ENCODE assay signal across 8 cellular contexts in the genomic region with DNA sequence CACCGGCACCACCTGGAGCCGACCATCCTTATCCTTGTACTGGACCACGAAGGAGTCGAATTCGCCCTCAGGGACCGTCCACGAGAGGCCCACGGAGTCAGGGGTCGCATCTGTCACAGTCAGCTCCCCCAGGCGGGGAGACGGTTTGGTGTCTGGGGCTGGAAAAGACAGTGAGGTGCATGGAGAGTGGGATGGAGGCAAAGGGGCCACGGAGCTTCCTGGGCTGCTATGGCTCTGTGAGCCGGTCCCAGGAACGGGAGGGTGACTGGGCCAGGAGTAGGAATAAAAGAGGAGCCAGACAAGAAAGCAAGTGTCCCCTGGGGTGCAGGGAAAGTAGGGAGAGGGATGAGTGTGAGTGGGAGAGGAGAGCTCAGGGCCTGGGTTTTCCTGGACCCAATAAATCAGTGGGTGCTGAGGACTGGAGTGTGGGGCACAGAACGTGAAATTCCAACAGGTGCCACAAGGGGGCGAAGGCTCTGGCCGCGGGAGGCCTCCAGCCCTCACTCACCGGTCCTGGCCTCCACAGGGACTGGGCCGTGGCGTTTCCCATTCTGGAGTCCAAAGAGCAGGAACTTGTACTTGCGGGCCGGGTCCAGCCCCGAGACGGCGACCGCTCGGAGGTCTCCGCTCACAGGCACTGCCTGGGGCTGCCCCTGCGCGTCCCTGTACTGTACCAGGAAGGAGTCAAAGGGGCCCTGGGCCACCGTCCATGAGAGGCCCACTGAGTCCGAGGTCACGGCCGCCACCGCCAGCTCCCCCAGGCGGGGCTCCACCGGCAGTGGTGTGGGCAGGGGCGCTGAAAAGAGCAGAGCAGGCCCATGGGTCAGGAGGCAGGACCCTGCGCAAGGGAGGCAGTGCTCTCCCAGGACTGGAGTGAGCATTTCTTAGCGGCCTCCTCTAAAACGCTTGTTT. TPM values are rescaled to one million over a fixed set of nuclear protein-coding genes. Genes with fewer than 3 reads are reported as not detected.
DNase-seq lines count a peak whose midpoint lies in the region; ATAC-seq and TF ChIP-seq lines count a peak whose summit lies in the region.

No MANE protein-coding gene starts in this region.

- H3K9me3 ChIP-seq in mucosa of descending colon, result no peaks in the 10 kb centered on the region

- peaks cover 7% of the 10 kb centered on the region for H3K36me3 Mint-ChIP-seq in endothelial cell (ENCODE audit: low read depth, unreplicated experiment)

- DNase-seq in NCI-H82 (lab: John Stamatoyannopoulos, UW) (peak; percentile 76), NCI-H82 treated with DMSO at 0.1 percent for 48 hours (lab: John Stamatoyannopoulos, UW; ENCODE audit: unreplicated experiment) (no peak), NCI-H524 (lab: John Stamatoyannopoulos, UW) (peak; percentile 9 to 37), endothelial cell (ENCODE audit: low spot score) (peak; percentile 73), mucosa of descending colon (peak; percentile 68 to 84 (median 78))
- DNase-seq in activated CD8-positive, alpha-beta memory T cell treated with anti-CD3 and anti-CD28 coated beads for 4 hours (ENCODE audit: low read depth in 2 of 2), result peak; percentile 27 to 42
- DNase-seq in stimulated activated CD8-positive, alpha-beta memory T cell treated with anti-CD3 and anti-CD28 coated beads, Interleukin-4, amount 100 ng/mL, for 48 hours, result peak; percentile 89

- peak; percentile 86 for ATAC-seq in mucosa of descending colon
- ATAC-seq in GM19324 (IDR thresholded peaks at IDR 0.05; ENCODE audit: low FRiP score, unreplicated experiment), result no peak

- H3K4me1 Mint-ChIP-seq in endothelial cell (ENCODE audit: unreplicated experiment), result peaks cover 5% of the 10 kb centered on the region

- H3K9me3 Mint-ChIP-seq in endothelial cell (ENCODE audit: unreplicated experiment), result no peaks in the 10 kb centered on the region

- no peaks in the 10 kb centered on the region for H3K36me3 ChIP-seq in mucosa of descending colon (ENCODE audit: low read depth)

- H3K4me3 Mint-ChIP-seq in endothelial cell (ENCODE audit: unreplicated experiment), result no peak overlapping the region

- intact Hi-C loops in mucosa of descending colon (cut with DNase I, micrococcal nuclease), result no loop called here

- no peak overlapping the region for H3K27ac Mint-ChIP-seq in endothelial cell (ENCODE audit: unreplicated experiment)

- H3K4me3 ChIP-seq in mucosa of descending colon, result no peak overlapping the region

- peaks cover 3% of the 10 kb centered on the region for H3K4me1 ChIP-seq in mucosa of descending colon (ENCODE audit: low read depth)

- TF ChIP-seq CTCF in endothelial cell (IDR thresholded peaks at IDR 0.05; ENCODE audit: unreplicated experiment), result peak; percentile 88
- TF ChIP-seq CTCF in mucosa of descending colon (IDR thresholded peaks at IDR 0.05), result peak; percentile 73

- peaks cover 9% of the 10 kb centered on the region for H3K27me3 Mint-ChIP-seq in endothelial cell (ENCODE audit: unreplicated experiment)

RNA-seq across cellular contexts. Expression of a gene that starts 9.9 kb away (rescaled TPM):
- total RNA-seq in endothelial cell (ENCODE audit: unreplicated experiment), result 0.44 TPM
- 1 to 10 TPM in 1 of 3 donors, under 1 TPM in 2; 0.93 to 2.1 (median 0.94) TPM for total RNA-seq in mucosa of descending colon

RNA-seq across cellular contexts. Expression of a gene that starts 33.5 kb away (rescaled TPM):
- total RNA-seq in endothelial cell (ENCODE audit: unreplicated experiment) (4.6 TPM), mucosa of descending colon (100 to 1,000 TPM in 1 of 3 donors, 10 to 100 TPM in 1, 1 to 10 TPM in 1; 9.2 to 175 (median 51.0) TPM)
